In the genomic region with DNA sequence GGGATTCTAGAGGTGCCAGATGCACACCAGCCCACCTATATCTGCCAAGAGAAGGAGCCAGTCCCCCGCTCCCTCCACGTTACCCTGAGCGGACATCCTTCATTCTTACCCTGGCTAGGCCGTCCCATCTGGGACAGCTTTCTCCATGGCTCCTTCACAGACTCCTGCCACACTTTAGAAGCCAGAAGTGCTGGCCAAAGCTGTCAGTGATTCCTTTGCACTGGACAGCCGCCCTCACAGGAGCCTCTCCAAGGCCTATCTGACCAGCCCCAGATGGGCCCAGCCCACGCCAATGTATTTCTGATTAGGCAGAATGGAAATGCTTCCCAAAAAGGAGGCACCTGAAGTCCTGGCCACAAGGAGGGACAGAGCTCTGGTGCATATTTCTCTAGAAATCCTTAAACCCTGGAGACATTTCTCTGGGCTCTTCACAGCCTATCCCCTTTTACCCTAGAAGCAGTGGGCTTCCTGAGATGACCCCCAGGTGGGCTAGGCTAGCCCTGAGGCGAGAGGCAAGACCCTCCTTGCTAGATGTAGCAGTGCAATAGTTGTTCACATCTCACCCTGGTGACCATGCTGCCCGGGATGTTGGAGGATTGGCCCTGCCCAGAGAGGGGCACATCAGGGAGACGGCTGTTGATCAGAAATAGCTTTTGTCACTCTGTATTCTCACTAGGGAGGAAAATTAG, we compare ENCODE assay signal across 1 cellular context.
TF ChIP-seq lines count a peak whose summit lies in the region.

No MANE protein-coding gene starts in this region.

TF ChIP-seq in K562, 482 proteins besides CTCF, POLR2A, EP300 and RAD21 (continued from another document):
- TF ChIP-seq ZNF609 (CRISPR knock-in tag; IDR thresholded peaks at IDR 0.05; ENCODE audit: borderline replicate concordance), result no peak
- peak; percentile 51; the same call in 1 of the 2 replicates for TF ChIP-seq MTA2 (IDR thresholded peaks at IDR 0.05; ENCODE audit: low read depth)
- peak; percentile 73 for TF ChIP-seq KLF16 (IDR thresholded peaks at IDR 0.05)
- TF ChIP-seq MEF2A (IDR thresholded peaks at IDR 0.05; ENCODE audit: control insufficient read depth, low read depth, low read length), result no peak
- TF ChIP-seq POLR2B (IDR thresholded peaks at IDR 0.05; ENCODE audit: low read depth, partially characterized antibody), result no peak
- no peak for TF ChIP-seq EHMT2 (IDR thresholded peaks at IDR 0.05)
- TF ChIP-seq JUND (IDR thresholded peaks at IDR 0.05; ENCODE audit: borderline replicate concordance, low read depth, low read length), result peak; percentile 36; the same call in 1 of the 2 replicates
- TF ChIP-seq JUND (tag; IDR thresholded peaks at IDR 0.05; ENCODE audit: borderline replicate concordance, low read depth, low read length), result no peak; the same call in 2 of the 3 replicates
- TF ChIP-seq HEY1 (CRISPR knock-in tag; IDR thresholded peaks at IDR 0.05; ENCODE audit: borderline replicate concordance), result no peak
- TF ChIP-seq RUNX1 (IDR thresholded peaks at IDR 0.05; ENCODE audit: low read depth), result no peak
- no peak for TF ChIP-seq MXD1 (CRISPR knock-in tag; IDR thresholded peaks at IDR 0.05; ENCODE audit: borderline replicate concordance, poor library complexity, severe bottlenecking)
- TF ChIP-seq GABPA (tag; conservative IDR thresholded peaks at IDR 0.05; ENCODE audit: low read depth), result no peak
- peak; percentile 23; the same call in 1 of the 2 replicates for TF ChIP-seq MAX (CRISPR knock-in tag; IDR thresholded peaks at IDR 0.05)
- TF ChIP-seq ARID2 (IDR thresholded peaks at IDR 0.05), result no peak
- TF ChIP-seq ZBTB33 (CRISPR knock-in tag; IDR thresholded peaks at IDR 0.05), result no peak
- TF ChIP-seq MAFF (IDR thresholded peaks at IDR 0.05; ENCODE audit: low read length), result no peak
- 0 out of 2 replicates have a peak, but pooled peaks have one; percentile 26 for TF ChIP-seq PML (IDR thresholded peaks at IDR 0.05; ENCODE audit: low read length)
